ENCODE assay signal across 29 cellular contexts in the genomic region with DNA sequence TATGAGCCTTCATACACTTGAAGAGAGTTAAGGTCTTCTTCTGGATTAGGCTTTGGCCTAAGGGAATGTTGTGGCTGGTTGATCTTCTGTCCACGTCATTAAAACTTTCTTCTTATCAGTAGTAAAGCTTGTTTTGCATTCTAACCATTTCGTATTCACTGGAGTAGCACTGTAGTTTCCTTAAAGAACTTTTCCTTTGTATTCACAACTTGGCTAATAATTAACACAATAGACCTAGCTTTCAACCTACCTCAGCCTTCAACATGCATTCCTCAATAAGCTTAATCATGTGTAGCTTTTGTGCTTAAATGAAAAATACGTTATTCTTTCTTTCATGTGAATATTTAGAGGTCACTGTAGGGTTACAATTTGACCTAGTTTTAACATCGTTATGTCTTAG. TPM values are rescaled to one million over a fixed set of nuclear protein-coding genes. Genes with fewer than 3 reads are reported as not detected.
"Had no signal": no experiment of that assay in that cellular context is flagged by ENCODE, and none has a peak within 500 bp of the region (broad histone marks: within the 10 kb centered on the region; RNA-seq: fewer than 3 reads in every experiment).

No MANE protein-coding gene starts in this region.

- H3K27me3 ChIP-seq: colonic mucosa, gastrocnemius medialis, left lung, testis, transverse colon had no signal

- H3K9me3 ChIP-seq: colonic mucosa, testis had no signal

- H3K36me3 ChIP-seq: colonic mucosa, gastrocnemius medialis, left lung, lower lobe of right lung, transverse colon, WERI-Rb-1 had no signal

- H3K4me1 ChIP-seq: colonic mucosa, gastrocnemius medialis, left lung, lower lobe of right lung, testis had no signal

- DNase-seq: activated CD4-positive, alpha-beta T cell treated with anti-CD3 and anti-CD28 coated beads for 48 hours; activated CD4-positive, alpha-beta T cell treated with anti-CD3 and anti-CD28 coated beads, Interleukin-2, amount 50 U/mL, for 48 hours; activated CD8-positive, alpha-beta memory T cell treated with anti-CD3 and anti-CD28 coated beads for 24 hours; activated effector memory CD4-positive, alpha-beta T cell treated with Interleukin-2 at 50 U/mL for 16 hours; activated naive CD4-positive, alpha-beta T cell treated with Interleukin-2 at 50 U/mL for 16 hours; anterior cingulate cortex; colonic mucosa; effector memory CD4-positive, alpha-beta T cell; erythroblast; gastrocnemius medialis; head of caudate nucleus; left lung; lower lobe of right lung; mesenchymal stem cell; natural killer cell; posterior cingulate gyrus; stimulated activated CD4-positive, alpha-beta T cell treated with anti-CD3 and anti-CD28 coated beads, Interleukin-15, amount 100 ng/mL, for 24 hours; stimulated activated CD4-positive, alpha-beta T cell treated with anti-CD3 and anti-CD28 coated beads, Interleukin-2, amount 100 ng/mL, for 24 hours; stimulated activated naive B cell treated with anti-CD40 and anti-IgM and Interleukin-4, amounts not matched to agents 10 μg/mL and 1 μg/mL and 100 μg/mL, for 72 hours; SW 1271; T1000; testis; transverse colon; WERI-Rb-1 had no signal

- H3K27ac ChIP-seq: colonic mucosa, gastrocnemius medialis, left lung, lower lobe of right lung, testis, WERI-Rb-1 had no signal

- ATAC-seq: activated CD4-positive, CD25-positive, alpha-beta regulatory T cell treated with anti-CD3 and anti-CD28 coated beads, Interleukin-2, amount 50 U/mL, for 24 hours; gastrocnemius medialis; left lung; lower lobe of right lung; natural killer cell; stimulated activated naive B cell treated with anti-CD40 and anti-IgM and Interleukin-4, amounts not matched to agents 10 μg/mL and 1 μg/mL and 100 μg/mL, for 72 hours had no signal

- H3K4me3 ChIP-seq: colonic mucosa, gastrocnemius medialis, left lung, lower lobe of right lung, testis, transverse colon had no signal

RNA-seq across cellular contexts. Expression of gene AKR1C8, which starts 42.8 kb away (rescaled TPM):
- total RNA-seq: colonic mucosa, dermis microvascular lymphatic vessel endothelial cell, urinary bladder had no signal
- polyA plus RNA-seq: urinary bladder had no signal

RNA-seq across cellular contexts. Expression of gene AKR1C4, which starts 54.4 kb away (rescaled TPM):
- total RNA-seq: colonic mucosa, dermis microvascular lymphatic vessel endothelial cell, left lung, lower lobe of right lung, natural killer cell, omental fat pad, transverse colon, urinary bladder had no signal
- polyA plus RNA-seq: adipose tissue had no signal
